ENCODE assay signal across 8 cellular contexts in the genomic region with DNA sequence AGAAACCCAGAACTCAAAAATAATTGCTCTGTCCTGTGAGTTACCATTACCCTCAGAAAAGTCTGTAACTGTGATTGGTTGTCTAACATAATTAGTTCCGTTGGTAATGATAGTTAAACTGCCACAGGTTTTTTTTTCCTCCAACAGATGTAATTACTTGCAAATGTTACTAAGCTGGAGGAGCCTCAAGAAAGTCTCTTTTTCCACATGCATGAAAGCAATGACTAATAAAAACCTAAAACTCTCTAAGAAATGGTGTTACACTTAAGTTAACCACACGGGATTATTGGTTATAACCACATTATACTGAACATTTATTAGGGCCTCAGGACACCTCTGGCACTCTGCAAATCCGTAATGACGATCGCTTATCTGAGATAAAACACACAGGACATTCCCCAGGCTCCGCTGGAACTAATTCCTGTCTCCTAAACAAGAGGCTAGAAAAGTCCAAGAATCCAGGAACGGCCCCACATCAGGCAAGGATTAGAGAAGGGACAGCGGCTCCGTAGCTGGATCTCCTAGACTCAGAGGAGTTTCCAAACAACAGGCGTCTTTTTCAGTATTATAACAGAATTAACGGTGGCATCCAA. TPM values are rescaled to one million over a fixed set of nuclear protein-coding genes. Genes with fewer than 3 reads are reported as not detected.
DNase-seq lines count a peak whose midpoint lies in the region; ATAC-seq and TF ChIP-seq lines count a peak whose summit lies in the region.

No MANE protein-coding gene starts in this region.

- peaks cover 7 to 31% of the 10 kb centered on the region in 2 donors for H3K36me3 ChIP-seq in neuronal stem cell (replicated peaks in 1 of 2; ENCODE audit: control insufficient read depth in 2 of 2, insufficient read depth in 2 of 2, low read length in 2 of 2)

- H2BK15ac ChIP-seq in neuronal stem cell (ENCODE audit: low read length): no peak overlapping the region

- POLR2A ChIA-PET in activated CD4-positive, alpha-beta memory T cell treated with anti-CD3 and anti-CD28 coated beads, Interleukin-2, amount 10 ng/mL, durations not matched to agents 7 days and 5 days (lab: Charles Lee): interaction anchor here (0.8 to 2.3 kb wide), 5 partner anchors 92 to 209 kb away, joined by 3 to 10 read pairs (median 5); a partner anchor contains a TSS

- no peaks in the 10 kb centered on the region for H3K27me3 Mint-ChIP-seq in activated CD4-positive, alpha-beta memory T cell treated with anti-CD3 and anti-CD28 coated beads, Interleukin-2, amount 10 ng/mL, durations not matched to agents 7 days and 5 days

- peak overlapping the region; percentile 85 for H3K4me3 Mint-ChIP-seq in activated CD4-positive, alpha-beta memory T cell treated with anti-CD3 and anti-CD28 coated beads, Interleukin-2, amount 10 ng/mL, durations not matched to agents 7 days and 5 days

- peaks cover 34% of the 10 kb centered on the region for H3K36me3 Mint-ChIP-seq in activated CD4-positive, alpha-beta memory T cell treated with anti-CD3 and anti-CD28 coated beads, Interleukin-2, amount 10 ng/mL, durations not matched to agents 7 days and 5 days (ENCODE audit: low read depth)

- no peak overlapping the region for H2BK120ac ChIP-seq in neuronal stem cell (ENCODE audit: low read depth, low read length)

- H3K14ac ChIP-seq in neuronal stem cell (ENCODE audit: low read length): no peak overlapping the region

- H2AK5ac ChIP-seq in neuronal stem cell (ENCODE audit: low read depth, low read length): no peak overlapping the region

- H2BK5ac ChIP-seq in neuronal stem cell (ENCODE audit: low read length): no peak overlapping the region

- no peak for ATAC-seq in GM21423 (IDR thresholded peaks at IDR 0.05; ENCODE audit: unreplicated experiment)
- no peak for ATAC-seq in GM19397 (IDR thresholded peaks at IDR 0.05; ENCODE audit: unreplicated experiment)

- no peak overlapping the region for H3K4ac ChIP-seq in neuronal stem cell (ENCODE audit: low read length)

- H4K8ac ChIP-seq in neuronal stem cell (ENCODE audit: low read depth, low read length): no peak overlapping the region

- H3K4me1 ChIP-seq in neuronal stem cell (ENCODE audit: control insufficient read depth in 2 of 2, insufficient read depth in 1 of 2, low read depth in 1 of 2, low read length in 2 of 2): peaks cover 1 to 6% of the 10 kb centered on the region in 2 donors

- CTCF ChIA-PET in activated CD4-positive, alpha-beta memory T cell treated with anti-CD3 and anti-CD28 coated beads, Interleukin-2, amount 10 ng/mL, durations not matched to agents 7 days and 5 days (lab: Charles Lee): no interaction called here

- H3K4me2 ChIP-seq in neuronal stem cell (ENCODE audit: insufficient read depth, low read length, poor library complexity, severe bottlenecking): peak overlapping the region; percentile 91

- H3K27ac ChIP-seq in HL-60 (replicated peaks) (peak overlapping the region; percentile 58), neuronal stem cell (replicated peaks; ENCODE audit: low read length) (no peak overlapping the region)

- H3K4me1 Mint-ChIP-seq in activated CD4-positive, alpha-beta memory T cell treated with anti-CD3 and anti-CD28 coated beads, Interleukin-2, amount 10 ng/mL, durations not matched to agents 7 days and 5 days: peaks cover 18% of the 10 kb centered on the region

- H3K4me3 ChIP-seq in HL-60 (replicated peaks; ENCODE audit: insufficient read depth, low read length): peak overlapping the region; percentile 91
- peak overlapping the region; percentile 71 to 91 for H3K4me3 ChIP-seq in foreskin fibroblast (ENCODE audit: low read depth in 1 of 2, low read length in 2 of 2)
- H3K4me3 ChIP-seq in neuronal stem cell (ENCODE audit: low read length in 2 of 2): peak overlapping the region; percentile 73 to 95

- peaks cover 18% of the 10 kb centered on the region for H3K9me3 Mint-ChIP-seq in activated CD4-positive, alpha-beta memory T cell treated with anti-CD3 and anti-CD28 coated beads, Interleukin-2, amount 10 ng/mL, durations not matched to agents 7 days and 5 days

- in situ Hi-C loops in KBM-7 (cut with MboI; ENCODE audit: low pct_unique_long_range_greater_than_20kb, low sequenced_read_pairs): no loop called here

- H3K27ac Mint-ChIP-seq in activated CD4-positive, alpha-beta memory T cell treated with anti-CD3 and anti-CD28 coated beads, Interleukin-2, amount 10 ng/mL, durations not matched to agents 7 days and 5 days: no peak overlapping the region

- TF ChIP-seq CTCF in HL-60 (IDR thresholded peaks at IDR 0.05; ENCODE audit: insufficient read depth, low read length): no peak
- no peak for TF ChIP-seq CTCF in foreskin fibroblast (IDR thresholded peaks at IDR 0.05; ENCODE audit: low read depth, low read length)

- DNase-seq in Daoy (ENCODE audit: low read depth): peak; percentile 35
- DNase-seq in HL-60 (ENCODE audit: low read depth in 1 of 2, low spot score in 1 of 2): no peak
- no peak for DNase-seq in activated CD4-positive, alpha-beta memory T cell treated with anti-CD3 and anti-CD28 coated beads, Interleukin-2, amount 10 ng/mL, durations not matched to agents 7 days and 5 days
- DNase-seq in foreskin fibroblast: peak; percentile 23 to 62
- peak; percentile 21 for DNase-seq in neuronal stem cell (ENCODE audit: low spot score)
- no peak for DNase-seq in KBM-7

- no peak overlapping the region for H4K91ac ChIP-seq in neuronal stem cell (ENCODE audit: low read depth, low read length, poor library complexity)

- H3K27me3 ChIP-seq in HL-60 (ENCODE audit: insufficient read depth, poor library complexity, severe bottlenecking): no peaks in the 10 kb centered on the region
- no peaks in the 10 kb centered on the region for H3K27me3 ChIP-seq in neuronal stem cell (ENCODE audit: control insufficient read depth in 3 of 3, insufficient read depth in 3 of 3, low read depth in 1 of 3, low read length in 3 of 3)

- H3K9me3 ChIP-seq in neuronal stem cell (replicated peaks in 1 of 2; ENCODE audit: control insufficient read depth in 2 of 2, insufficient read depth in 1 of 2, low read depth in 1 of 2, low read length in 2 of 2): peaks cover 0 to 3% of the 10 kb centered on the region in 2 donors

- H3K18ac ChIP-seq in neuronal stem cell (ENCODE audit: low read length): no peak overlapping the region

- H3K9ac ChIP-seq in neuronal stem cell (ENCODE audit: low read depth, low read length, poor library complexity): no peak overlapping the region

- peak overlapping the region; percentile 94 for H2AFZ ChIP-seq in neuronal stem cell (ENCODE audit: low read length)

- H3K23ac ChIP-seq in neuronal stem cell (ENCODE audit: low read depth, low read length, poor library complexity): no peak overlapping the region

- no peak overlapping the region for H2BK12ac ChIP-seq in neuronal stem cell (ENCODE audit: low read length)

- no CpG with 5 or more reads among the region's 11 CpGs for WGBS in neuronal stem cell (ENCODE audit: extremely low coverage in 2 of 2, insufficient read length in 2 of 2, insufficient replicate concordance in 1 of 2), 2 donors

- no peaks in the 10 kb centered on the region for H3K79me1 ChIP-seq in neuronal stem cell (ENCODE audit: low read depth, low read length)

RNA-seq across cellular contexts. Expression of a gene that starts 0.8 kb away (rescaled TPM):
- total RNA-seq in Daoy (2014; rRNA removed; shearing (Covaris generic)): 2.0 and 4.8 TPM in 2 replicates
- total RNA-seq in activated CD4-positive, alpha-beta memory T cell treated with anti-CD3 and anti-CD28 coated beads, Interleukin-2, amount 10 ng/mL, durations not matched to agents 7 days and 5 days: 1 to 10 TPM; 5.2 to 5.9 TPM
- polyA plus RNA-seq in neuronal stem cell (2013, experiment 1 of 2): 2.3 TPM
- 2.7 TPM for polyA plus RNA-seq in neuronal stem cell (2013, experiment 2 of 2)

RNA-seq across cellular contexts. Expression of a gene that starts 44.4 kb away (rescaled TPM):
- total RNA-seq in Daoy (2014; rRNA removed; shearing (Covaris generic)): 0.12 and 0.29 TPM in 2 replicates
- total RNA-seq in activated CD4-positive, alpha-beta memory T cell treated with anti-CD3 and anti-CD28 coated beads, Interleukin-2, amount 10 ng/mL, durations not matched to agents 7 days and 5 days: under 1 TPM; 0.08 to 0.33 TPM
- 0.71 TPM for polyA plus RNA-seq in neuronal stem cell (2013, experiment 1 of 2)
- polyA plus RNA-seq in neuronal stem cell (2013, experiment 2 of 2): 0.61 TPM

RNA-seq across cellular contexts. Expression of a gene that starts 52.4 kb away (rescaled TPM):
- total RNA-seq in Daoy (2014; rRNA removed; shearing (Covaris generic)): 4.1 and 5.5 TPM in 2 replicates
- total RNA-seq in activated CD4-positive, alpha-beta memory T cell treated with anti-CD3 and anti-CD28 coated beads, Interleukin-2, amount 10 ng/mL, durations not matched to agents 7 days and 5 days: not detected
- 2.0 TPM for polyA plus RNA-seq in neuronal stem cell (2013, experiment 1 of 2)
- polyA plus RNA-seq in neuronal stem cell (2013, experiment 2 of 2): 2.0 TPM

Comparison
In these comparisons a context has a peak if more than half of its experiments do, and no peak if none do; other contexts are left out.
1. DNase-seq: peak in Daoy (single experiment), foreskin fibroblast (2 of 2) and neuronal stem cell (single experiment); none in HL-60 (0 of 2), activated CD4-positive, alpha-beta memory T cell treated with anti-CD3 and anti-CD28 coated beads, Interleukin-2, amount 10 ng/mL, durations not matched to agents 7 days and 5 days (single experiment) and KBM-7 (single experiment).
2. Peak in every context shown above with its lines, with median percentiles within 50 percentile points of each other: H3K4me3 ChIP-seq.